Comparison of ENCODE assay signal across 8 cellular contexts in the genomic region with DNA sequence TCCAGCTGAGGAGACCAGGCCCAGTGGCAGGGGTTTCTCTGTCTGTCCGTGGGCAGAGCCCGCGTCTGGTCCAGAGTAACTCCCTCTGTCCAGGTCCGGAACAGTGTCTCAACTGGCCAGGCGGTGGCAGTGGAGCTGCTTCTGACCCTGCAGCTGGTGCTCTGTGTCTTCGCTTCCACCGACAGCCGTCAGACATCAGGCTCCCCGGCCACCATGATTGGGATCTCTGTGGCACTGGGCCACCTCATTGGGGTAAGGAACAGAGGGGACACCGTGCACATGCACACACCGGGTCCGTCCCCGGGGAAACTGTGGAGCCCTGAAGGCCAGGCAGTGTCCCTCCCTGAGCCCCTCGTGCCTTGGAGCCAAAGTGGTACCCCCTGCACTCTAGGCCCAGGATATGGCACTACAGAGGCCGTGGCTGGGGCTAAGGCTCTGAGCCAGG. TPM values are rescaled to one million over a fixed set of nuclear protein-coding genes. Genes with fewer than 3 reads are reported as not detected.
A peak's percentile ranks its signal among the peaks of the same experiment; 100 is the strongest.
DNase-seq lines count a peak whose midpoint lies in the region; ATAC-seq and TF ChIP-seq lines count a peak whose summit lies in the region.

No MANE protein-coding gene starts in this region.

- no peak overlapping the region for H3K27ac Mint-ChIP-seq in CD4-positive, alpha-beta memory T cell

- no peak overlapping the region; the same call in 1 of the 2 replicates for H3K14ac ChIP-seq in IMR-90 (replicated peaks; ENCODE audit: low read depth, low read length)

- H3K36me3 Mint-ChIP-seq in CD4-positive, alpha-beta memory T cell: no peaks in the 10 kb centered on the region

- no peak overlapping the region for H2BK120ac ChIP-seq in IMR-90 (ENCODE audit: low read depth, low read length)

- peak; percentile 73 for TF ChIP-seq CTCF in IMR-90 (conservative IDR thresholded peaks at IDR 0.05; ENCODE audit: low read depth, low read length)
- peak; percentile 40 to 56 (median 50) for TF ChIP-seq CTCF in ascending aorta (IDR thresholded peaks at IDR 0.05)
- TF ChIP-seq CTCF in hepatocyte (IDR thresholded peaks at IDR 0.05; ENCODE audit: poor library complexity): peak; percentile 61
- TF ChIP-seq CTCF in smooth muscle cell (IDR thresholded peaks at IDR 0.05; ENCODE audit: borderline replicate concordance, insufficient read depth, poor library complexity, severe bottlenecking): peak; percentile 41
- no peak for TF ChIP-seq CTCF in PC-9 (conservative IDR thresholded peaks at IDR 0.05)

- POLR2A ChIA-PET in IMR-90 (lab: Charles Lee; ENCODE audit: unreplicated experiment): no interaction called here
- POLR2A ChIA-PET in CD4-positive, alpha-beta memory T cell (lab: Charles Lee; ENCODE audit: partially characterized antibody): no interaction called here
- POLR2A ChIA-PET in PC-9 (lab: Charles Lee; ENCODE audit: unreplicated experiment): no interaction called here

- dilution Hi-C loops in IMR-90 (cut with HindIII; ENCODE audit: low sequenced_read_pairs, unreplicated experiment): no loop called here

- H4K91ac ChIP-seq in IMR-90 (ENCODE audit: insufficient read depth, low read depth, low read length): no peak overlapping the region

- H3K79me2 ChIP-seq in hepatocyte (no peaks in the 10 kb centered on the region), smooth muscle cell (ENCODE audit: low read depth) (no peaks in the 10 kb centered on the region), PC-9 (ENCODE audit: low read depth) (no peaks in the 10 kb centered on the region)

- no peaks in the 10 kb centered on the region for H3K9me3 Mint-ChIP-seq in CD4-positive, alpha-beta memory T cell

- H3K4me1 ChIP-seq in IMR-90 (ENCODE audit: control insufficient read depth, insufficient read depth, low read length): no peaks in the 10 kb centered on the region
- H3K4me1 ChIP-seq in ascending aorta: peaks cover 0 to 15% of the 10 kb centered on the region in 2 donors
- H3K4me1 ChIP-seq in hepatocyte (ENCODE audit: insufficient read depth): peaks cover 9% of the 10 kb centered on the region
- no peaks in the 10 kb centered on the region for H3K4me1 ChIP-seq in smooth muscle cell (ENCODE audit: low read depth)
- no peaks in the 10 kb centered on the region for H3K4me1 ChIP-seq in CD4-positive, alpha-beta memory T cell (ENCODE audit: insufficient read depth, low read length)
- no peaks in the 10 kb centered on the region for H3K4me1 ChIP-seq in PC-9 (replicated peaks; ENCODE audit: insufficient read depth)

- 61% methylated on average over 10 of the region's 15 CpGs; no CpG with 5 or more reads in 1 of the 2 experiments for WGBS in IMR-90 (ENCODE audit: extremely low coverage in 2 of 2, insufficient read length in 1 of 2), 2 experiments
- 58% methylated on average over 15 of the region's 15 CpGs for WGBS in hepatocyte (ENCODE audit: low lambda C conversion rate, missing lambda C conversion rate)
- 71% methylated on average over 15 of the region's 15 CpGs for WGBS in smooth muscle cell (ENCODE audit: low lambda C conversion rate)

- H3K4me2 ChIP-seq in IMR-90 (ENCODE audit: low read depth, low read length): no peak overlapping the region
- no peak overlapping the region for H3K4me2 ChIP-seq in hepatocyte
- H3K4me2 ChIP-seq in smooth muscle cell: no peak overlapping the region
- no peak overlapping the region for H3K4me2 ChIP-seq in PC-9

- H3K4me3 Mint-ChIP-seq in CD4-positive, alpha-beta memory T cell: no peak overlapping the region

- H3F3A ChIP-seq in smooth muscle cell (ENCODE audit: low read depth): no peaks in the 10 kb centered on the region
- H3F3A ChIP-seq in PC-9 (ENCODE audit: insufficient read depth, low read depth): 0 out of 2 replicates have a peak, but pooled peaks cover 5% of the 10 kb centered on the region

- H3K27ac ChIP-seq in IMR-90 (ENCODE audit: insufficient read depth, low read length): no peak overlapping the region
- peak overlapping the region; percentile 27 to 56 for H3K27ac ChIP-seq in ascending aorta
- no peak overlapping the region for H3K27ac ChIP-seq in hepatocyte
- H3K27ac ChIP-seq in smooth muscle cell (ENCODE audit: low read depth): no peak overlapping the region
- no peak overlapping the region for H3K27ac ChIP-seq in CD4-positive, alpha-beta memory T cell (ENCODE audit: low read depth, low read length)
- no peak overlapping the region for H3K27ac ChIP-seq in PC-9

- TF ChIP-seq POLR2A in IMR-90 (IDR thresholded peaks at IDR 0.05; ENCODE audit: low read depth, low read length): no peak

- H3K9ac ChIP-seq in IMR-90 (ENCODE audit: low read depth, low read length) (no peak overlapping the region), smooth muscle cell (ENCODE audit: low read depth) (no peak overlapping the region)

- DNase-seq in IMR-90 (peak; percentile 64), ascending aorta (ENCODE audit: low spot score in 2 of 2) (peak in 1 of 2 donors; percentile 78), hepatocyte (ENCODE audit: low spot score) (peak; percentile 80), smooth muscle cell (lab: John Stamatoyannopoulos, UW; ENCODE audit: unreplicated experiment) (no peak), PC-9 (no peak), NCI-H2081 treated with DMSO at 0.1 percent for 48 hours (lab: John Stamatoyannopoulos, UW) (no peak)
- DNase-seq in CD4-positive, alpha-beta memory T cell: no peak

- no peak overlapping the region for H3K18ac ChIP-seq in IMR-90 (ENCODE audit: low read depth, low read length)

- CTCF ChIA-PET in IMR-90 (lab: Yijun Ruan, JAX): interaction anchor here (0.6 to 1.2 kb wide), 5 partner anchors 65 to 96 kb away, joined by 3 to 6 read pairs (median 3); no protein-coding TSS in a partner anchor
- CTCF ChIA-PET in CD4-positive, alpha-beta memory T cell (lab: Charles Lee; ENCODE audit: partially characterized antibody): interaction anchor here (0.5 to 0.8 kb wide), 3 partner anchors 9 to 349 kb away, joined by 3 read pairs; no protein-coding TSS in a partner anchor
- CTCF ChIA-PET in PC-9 (lab: Charles Lee): no interaction called here

- BruUV-seq in IMR-90 (replicated peaks; lab: Mats Ljungman, UMichigan) (no TSS peak), PC-9 (replicated peaks; lab: Mats Ljungman, UMichigan) (no TSS peak)

- no peak overlapping the region for H4K5ac ChIP-seq in IMR-90 (ENCODE audit: low read depth, low read length)

- peak overlapping the region; percentile 84 for H2AFZ ChIP-seq in IMR-90 (replicated peaks; ENCODE audit: low read length, poor library complexity)
- H2AFZ ChIP-seq in hepatocyte: no peak overlapping the region
- no peak overlapping the region for H2AFZ ChIP-seq in smooth muscle cell (ENCODE audit: low read depth)
- no peak overlapping the region for H2AFZ ChIP-seq in PC-9

- H3K9me2 ChIP-seq in hepatocyte (replicated peaks; ENCODE audit: insufficient read depth) (no peaks in the 10 kb centered on the region), PC-9 (ENCODE audit: insufficient read depth) (no peaks in the 10 kb centered on the region)

- in situ Hi-C loops in IMR-90 (cut with MboI; ENCODE audit: low sequenced_read_pairs): loop anchor here (5.0 to 10.0 kb wide), 2 partner anchors 83 to 201 kb away; a partner anchor contains a TSS

- intact Hi-C loops in IMR-90 (cut with micrococcal nuclease) (loop anchor here (1.0 kb wide), 1 partner anchor 82 kb away; no protein-coding TSS in a partner anchor), ascending aorta (cut with DNase I) (no loop called here), PC-9 (cut with micrococcal nuclease; ENCODE audit: unreplicated experiment) (no loop called here)
- intact Hi-C loops in CD4-positive, alpha-beta memory T cell (cut with micrococcal nuclease): no loop called here

- peak overlapping the region; percentile 70 for H2AK9ac ChIP-seq in IMR-90 (replicated peaks; ENCODE audit: low read depth, low read length, poor library complexity)

- H2BK5ac ChIP-seq in IMR-90 (ENCODE audit: low read depth, low read length, poor library complexity, severe bottlenecking): no peak overlapping the region

- no peak overlapping the region for H2AK5ac ChIP-seq in IMR-90 (ENCODE audit: low read depth, low read length)

- no peak overlapping the region for H2BK20ac ChIP-seq in IMR-90 (ENCODE audit: low read depth, low read length)

- H3K4me1 Mint-ChIP-seq in CD4-positive, alpha-beta memory T cell: no peaks in the 10 kb centered on the region

- H3K36me3 ChIP-seq in IMR-90 (ENCODE audit: control insufficient read depth, insufficient read depth, low read length) (no peaks in the 10 kb centered on the region), ascending aorta (no peaks in the 10 kb centered on the region), hepatocyte (replicated peaks; ENCODE audit: insufficient read depth, low read depth) (no peaks in the 10 kb centered on the region), smooth muscle cell (ENCODE audit: low read depth) (no peaks in the 10 kb centered on the region), PC-9 (ENCODE audit: low read depth) (no peaks in the 10 kb centered on the region)
- H3K36me3 ChIP-seq in CD4-positive, alpha-beta memory T cell (ENCODE audit: insufficient read depth, low read length): no peaks in the 10 kb centered on the region

- no peaks in the 10 kb centered on the region for H3K79me1 ChIP-seq in IMR-90 (ENCODE audit: low read depth in 1 of 2, low read length in 2 of 2)

- H3K27me3 ChIP-seq in IMR-90 (ENCODE audit: control insufficient read depth, insufficient read depth, low read length): peaks cover 33% of the 10 kb centered on the region
- no peaks in the 10 kb centered on the region for H3K27me3 ChIP-seq in ascending aorta
- H3K27me3 ChIP-seq in hepatocyte: peaks cover 6% of the 10 kb centered on the region
- peaks cover 38% of the 10 kb centered on the region for H3K27me3 ChIP-seq in smooth muscle cell (ENCODE audit: low read depth)
- H3K27me3 ChIP-seq in CD4-positive, alpha-beta memory T cell (ENCODE audit: insufficient read depth, low read length): peaks cover under 1% of the 10 kb centered on the region
- H3K27me3 ChIP-seq in PC-9 (ENCODE audit: insufficient read depth, low read depth): peaks cover 12% of the 10 kb centered on the region

- H3K9me1 ChIP-seq in IMR-90 (ENCODE audit: insufficient read depth, low read length): no peaks in the 10 kb centered on the region

- no peak overlapping the region for H3K23ac ChIP-seq in IMR-90 (ENCODE audit: low read depth, low read length)

- H4K8ac ChIP-seq in IMR-90 (ENCODE audit: low read depth in 2 of 2, low read length in 2 of 2): peak overlapping the region in 1 of 2 experiments; percentile 59; a peak in 1 of 4 replicates

- no peaks in the 10 kb centered on the region for H4K20me1 ChIP-seq in IMR-90 (ENCODE audit: insufficient read depth, low read length)
- no peaks in the 10 kb centered on the region for H4K20me1 ChIP-seq in hepatocyte (ENCODE audit: insufficient read depth, poor library complexity, severe bottlenecking)
- no peaks in the 10 kb centered on the region for H4K20me1 ChIP-seq in smooth muscle cell (ENCODE audit: low read depth)
- no peaks in the 10 kb centered on the region for H4K20me1 ChIP-seq in PC-9 (ENCODE audit: insufficient read depth)

- H3K4me3 ChIP-seq in IMR-90 (ENCODE audit: insufficient read depth, low read depth, low read length) (no peak overlapping the region), ascending aorta (peak overlapping the region in 1 of 2 donors; percentile 38), hepatocyte (no peak overlapping the region), smooth muscle cell (no peak overlapping the region), PC-9 (no peak overlapping the region)
- H3K4me3 ChIP-seq in CD4-positive, alpha-beta memory T cell (ENCODE audit: low read length in 2 of 2): no peak overlapping the region

- ATAC-seq in IMR-90 (ENCODE audit: low read depth) (peak; percentile 98), GM21526 (IDR thresholded peaks at IDR 0.05; ENCODE audit: low FRiP score, unreplicated experiment) (no peak)

- TF ChIP-seq RAD21 in IMR-90 (IDR thresholded peaks at IDR 0.05; ENCODE audit: low read length): peak; percentile 75

- H3K9me3 ChIP-seq in IMR-90 (ENCODE audit: control insufficient read depth, insufficient read depth, low read length): no peaks in the 10 kb centered on the region
- H3K9me3 ChIP-seq in ascending aorta: no peaks in the 10 kb centered on the region
- H3K9me3 ChIP-seq in hepatocyte (ENCODE audit: low read depth): no peaks in the 10 kb centered on the region
- no peaks in the 10 kb centered on the region for H3K9me3 ChIP-seq in smooth muscle cell (replicated peaks; ENCODE audit: low read depth)
- H3K9me3 ChIP-seq in CD4-positive, alpha-beta memory T cell (ENCODE audit: control insufficient read depth in 1 of 2, low read length in 2 of 2): no peaks in the 10 kb centered on the region
- no peaks in the 10 kb centered on the region for H3K9me3 ChIP-seq in PC-9 (ENCODE audit: insufficient read depth, low read depth)

- no peak overlapping the region for H3K4ac ChIP-seq in IMR-90 (ENCODE audit: low read depth, low read length)

- H3K27me3 Mint-ChIP-seq in CD4-positive, alpha-beta memory T cell: peaks cover 0 to 3% of the 10 kb centered on the region in 2 donors

- H2BK15ac ChIP-seq in IMR-90 (ENCODE audit: low read depth, low read length): no peak overlapping the region

- no peak overlapping the region for H3K56ac ChIP-seq in IMR-90 (ENCODE audit: extremely low read depth, insufficient read depth, low read length)

RNA-seq across cellular contexts. Expression of a gene that starts 1.5 kb away (rescaled TPM):
- total RNA-seq in IMR-90 (2012; rRNA removed) (not detected in 2 replicates), ascending aorta (not detected), hepatocyte (not detected in 2 replicates), smooth muscle cell (not detected in 2 replicates), PC-9 (2021) (not detected in 2 replicates)
- polyA plus RNA-seq in IMR-90 (2012; rRNA removed) (not detected in 2 replicates), hepatocyte (0.23 TPM in 1 of 2 replicates, not detected in the other), smooth muscle cell (not detected in 2 replicates)
- polyA plus RNA-seq in IMR-90 (2012; cell fraction: cytosol; rRNA removed): not detected in 2 replicates
- polyA plus RNA-seq in IMR-90 (2012; cell fraction: nucleus; rRNA removed; ENCODE audit: low replicate concordance): 0.01 and 0.03 TPM in 2 replicates
- not detected for total RNA-seq in CD4-positive, alpha-beta memory T cell
- not detected for polyA plus RNA-seq in CD4-positive, alpha-beta memory T cell

RNA-seq across cellular contexts. Expression of a gene that starts 12.6 kb away (rescaled TPM):
- total RNA-seq in IMR-90 (2012; rRNA removed) (not detected in 2 replicates), ascending aorta (not detected), hepatocyte (1.2 and 1.3 TPM in 2 replicates), smooth muscle cell (not detected in 2 replicates), PC-9 (2021) (0.31 and 0.45 TPM in 2 replicates)
- polyA plus RNA-seq in IMR-90 (2012; rRNA removed) (not detected in 2 replicates), hepatocyte (0.50 and 1.2 TPM in 2 replicates), smooth muscle cell (1.5 TPM in 1 of 2 replicates, not detected in the other)
- polyA plus RNA-seq in IMR-90 (2012; cell fraction: cytosol; rRNA removed): not detected in 2 replicates
- polyA plus RNA-seq in IMR-90 (2012; cell fraction: nucleus; rRNA removed; ENCODE audit: low replicate concordance): 0.10 TPM in 1 of 2 replicates, not detected in the other
- not detected for total RNA-seq in CD4-positive, alpha-beta memory T cell
- polyA plus RNA-seq in CD4-positive, alpha-beta memory T cell: not detected

RNA-seq across cellular contexts. Expression of a gene that starts 23.7 kb away (rescaled TPM):
- total RNA-seq in IMR-90 (2012; rRNA removed) (not detected in 2 replicates), ascending aorta (not detected), hepatocyte (0.08 and 1.4 TPM in 2 replicates), smooth muscle cell (0.13 and 0.22 TPM in 2 replicates), PC-9 (2021) (not detected in 2 replicates)
- polyA plus RNA-seq in IMR-90 (2012; rRNA removed) (not detected in 2 replicates), hepatocyte (0.71 and 1.8 TPM in 2 replicates), smooth muscle cell (0.14 and 0.99 TPM in 2 replicates)
- not detected in 2 replicates for polyA plus RNA-seq in IMR-90 (2012; cell fraction: cytosol; rRNA removed)
- polyA plus RNA-seq in IMR-90 (2012; cell fraction: nucleus; rRNA removed; ENCODE audit: low replicate concordance): not detected in 2 replicates
- total RNA-seq in CD4-positive, alpha-beta memory T cell: not detected
- polyA plus RNA-seq in CD4-positive, alpha-beta memory T cell: not detected

RNA-seq across cellular contexts. Expression of a gene that starts 51.0 kb away (rescaled TPM):
- 93.9 and 110 TPM in 2 replicates for total RNA-seq in IMR-90 (2012; rRNA removed)
- polyA plus RNA-seq in IMR-90 (2012; rRNA removed): 29.5 and 37.9 TPM in 2 replicates
- polyA plus RNA-seq in IMR-90 (2012; cell fraction: cytosol; rRNA removed): 8.5 and 15.2 TPM in 2 replicates
- polyA plus RNA-seq in IMR-90 (2012; cell fraction: nucleus; rRNA removed; ENCODE audit: low replicate concordance): 5.1 and 18.8 TPM in 2 replicates
- 5.1 TPM for total RNA-seq in ascending aorta
- total RNA-seq in hepatocyte: 22.1 and 22.2 TPM in 2 replicates
- polyA plus RNA-seq in hepatocyte: 12.6 and 17.3 TPM in 2 replicates
- total RNA-seq in smooth muscle cell: 18.3 and 52.3 TPM in 2 replicates
- 11.4 and 13.7 TPM in 2 replicates for polyA plus RNA-seq in smooth muscle cell
- total RNA-seq in CD4-positive, alpha-beta memory T cell: 10 to 100 TPM in 1 of 2 experiments, 1 to 10 TPM in 1; 8.5 to 10.4 TPM
- 10 to 100 TPM; 11.8 to 14.7 TPM for polyA plus RNA-seq in CD4-positive, alpha-beta memory T cell
- total RNA-seq in PC-9 (2021): 108 and 112 TPM in 2 replicates

Comparison
In these comparisons a context has a peak if more than half of its experiments do, and no peak if none do; other contexts are left out.
1. DNase-seq: peak in IMR-90 (single experiment) and hepatocyte (single experiment); none in smooth muscle cell (single experiment), CD4-positive, alpha-beta memory T cell (0 of 5), PC-9 (0 of 2) and NCI-H2081 treated with DMSO at 0.1 percent for 48 hours (single experiment).
2. H3K27ac ChIP-seq: peak in ascending aorta (2 of 2); none in IMR-90 (single experiment), hepatocyte (single experiment), smooth muscle cell (single experiment), CD4-positive, alpha-beta memory T cell (single experiment) and PC-9 (single experiment).